In genomic region chr14:65444230-65444629, GRCh38 we compare ENCODE assay signal across 27 cellular contexts. TPM values are rescaled to one million over a fixed set of nuclear protein-coding genes. Genes with fewer than 3 reads are reported as not detected.
DNase-seq lines count a peak whose midpoint lies in the region; ATAC-seq, FAIRE-seq and TF ChIP-seq lines count a peak whose summit lies in the region.
"Had no signal": no experiment of that assay in that cellular context is flagged by ENCODE, and none has a peak within 500 bp of the region (broad histone marks: within the 10 kb centered on the region; RNA-seq: fewer than 3 reads in every experiment).

No MANE protein-coding gene starts in this region.

- POLR2A ChIA-PET in OCI-LY7 (lab: Charles Lee) = interaction anchor here (0.6 to 2.3 kb wide), 5 partner anchors 9 to 119 kb away, joined by 3 to 10 read pairs (median 3); no protein-coding TSS in a partner anchor

- CTCF ChIA-PET in OCI-LY7 (lab: Charles Lee; ENCODE audit: unreplicated experiment) = no interaction called here

- no peaks in the 10 kb centered on the region for H3K9me2 ChIP-seq in OCI-LY7 (ENCODE audit: insufficient read depth, low read length)
- H3K9me2 ChIP-seq: SK-N-SH had no signal

- FAIRE-seq in astrocyte (lab: Jason Lieb, UNC) (peak; percentile 26), frontal cortex (lab: Jason Lieb, UNC) (no peak)

- no peak overlapping the region for H3K4me3 ChIP-seq in OCI-LY7 (ENCODE audit: low read depth, low read length, poor library complexity, severe bottlenecking)
- H3K4me3 ChIP-seq in astrocyte (ENCODE audit: insufficient read depth, low read depth, low read length) = no peak overlapping the region
- H3K4me3 ChIP-seq: HAP-1, mucosa of descending colon, prostate gland, suprapubic skin had no signal

- peak; percentile 66 to 77 for ATAC-seq in activated T-cell treated with anti-CD3 and anti-CD28 coated beads, Interleukin-2, amount 50 U/mL, for 72 hours (replicated peaks in 1 of 2)
- ATAC-seq in stimulated activated naive CD8-positive, alpha-beta T cell treated with anti-CD3 and anti-CD28 coated beads, Interleukin-15, Interleukin-2, amounts not matched to agents 100 U/mL and 50 U/mL, for 24 hours = peak; percentile 63
- no peak for ATAC-seq in GM19467 (IDR thresholded peaks at IDR 0.05; ENCODE audit: unreplicated experiment)
- ATAC-seq: mucosa of descending colon, WTC11 had no signal

- peaks cover 3 to 19% of the 10 kb centered on the region in 2 donors for H3K36me3 Mint-ChIP-seq in activated T-cell treated with anti-CD3 and anti-CD28 coated beads, Interleukin-2, amount 50 U/mL, for 72 hours (ENCODE audit: insufficient read depth in 2 of 2)
- H3K36me3 Mint-ChIP-seq in astrocyte (ENCODE audit: low read depth, unreplicated experiment) = peaks cover 3% of the 10 kb centered on the region

- no peak for DNase-seq in activated T-cell treated with anti-CD3 and anti-CD28 coated beads, Interleukin-2, amount 50 U/mL, for 72 hours
- DNase-seq in activated T-cell treated with anti-CD3 and anti-CD28 coated beads, Interleukin-2, amount 50 U/mL, for 1 hour = no peak
- DNase-seq in OCI-LY7 (ENCODE audit: low spot score) (no peak), astrocyte (ENCODE audit: low read depth) (no peak), pons (ENCODE audit: low spot score) (no peak), frontal cortex (ENCODE audit: low spot score in 2 of 2) (no peak)
- DNase-seq in stimulated activated naive CD8-positive, alpha-beta T cell treated with anti-CD3 and anti-CD28 coated beads, Interleukin-15, Interleukin-2, amounts not matched to agents 100 U/mL and 50 U/mL, for 24 hours = no peak
- DNase-seq: aorta, Calu3, foreskin melanocyte, islet precursor cell, MM.1S, mucosa of descending colon, NCI-H1694 treated with DMSO at 0.1 percent for 48 hours, NCI-H2171 treated with DMSO at 0.1 percent for 48 hours, NCI-H526, SK-N-SH, T-helper 9 cell had no signal

- H3K9ac ChIP-seq in astrocyte (ENCODE audit: low read length) = no peak overlapping the region
- H3K9ac ChIP-seq: SK-N-SH had no signal

- H3K27ac Mint-ChIP-seq in activated T-cell treated with anti-CD3 and anti-CD28 coated beads, Interleukin-2, amount 50 U/mL, for 72 hours = peak overlapping the region; percentile 76
- H3K27ac Mint-ChIP-seq in astrocyte (ENCODE audit: unreplicated experiment) = no peak overlapping the region
- H3K27ac Mint-ChIP-seq: WTC11 had no signal

- TF ChIP-seq CTCF in OCI-LY7 (conservative IDR thresholded peaks at IDR 0.05; ENCODE audit: low read length) (no peak), astrocyte (IDR thresholded peaks at IDR 0.05; ENCODE audit: insufficient read depth, low read depth, low read length) (no peak)

- intact Hi-C loops in OCI-LY7 (cut with micrococcal nuclease; ENCODE audit: unreplicated experiment) = no loop called here

- H4K20me1 ChIP-seq in OCI-LY7 (ENCODE audit: insufficient read depth, low read length) (0 out of 2 replicates have a peak, but pooled peaks cover 5% of the 10 kb centered on the region), astrocyte (ENCODE audit: insufficient read depth, low read length) (peaks cover 9% of the 10 kb centered on the region)

- H3K4me1 Mint-ChIP-seq in activated T-cell treated with anti-CD3 and anti-CD28 coated beads, Interleukin-2, amount 50 U/mL, for 72 hours (ENCODE audit: low read depth) = peaks cover 32% of the 10 kb centered on the region
- peaks cover 2% of the 10 kb centered on the region for H3K4me1 Mint-ChIP-seq in astrocyte (ENCODE audit: low read depth, unreplicated experiment)

- H3K27ac ChIP-seq in OCI-LY7 (ENCODE audit: low read depth, low read length, poor library complexity, severe bottlenecking) (no peak overlapping the region), astrocyte (ENCODE audit: low read depth, low read length) (no peak overlapping the region)
- H3K27ac ChIP-seq: C4-2B, prostate gland, RWPE1, suprapubic skin had no signal

- H3K4me1 ChIP-seq in OCI-LY7 (ENCODE audit: insufficient read depth, low read length, poor library complexity, severe bottlenecking) = no peaks in the 10 kb centered on the region
- H3K4me1 ChIP-seq in astrocyte (ENCODE audit: insufficient read depth, low read length) = peaks cover 6% of the 10 kb centered on the region
- H3K4me1 ChIP-seq: prostate gland had no signal

- H3K27me3 Mint-ChIP-seq in activated T-cell treated with anti-CD3 and anti-CD28 coated beads, Interleukin-2, amount 50 U/mL, for 72 hours (ENCODE audit: low read depth) = no peaks in the 10 kb centered on the region
- no peaks in the 10 kb centered on the region for H3K27me3 Mint-ChIP-seq in astrocyte (ENCODE audit: low read depth, unreplicated experiment)
- H3K27me3 Mint-ChIP-seq: central memory CD8-positive, alpha-beta T cell had no signal

- H3K4me2 ChIP-seq in OCI-LY7 (ENCODE audit: low read length) (no peak overlapping the region), astrocyte (ENCODE audit: low read length) (no peak overlapping the region)
- H3K4me2 ChIP-seq: SK-N-SH had no signal

- BruUV-seq in OCI-LY7 (replicated peaks; lab: Mats Ljungman, UMichigan) = TSS peak; percentile 5

- H3K9me3 ChIP-seq in OCI-LY7 (ENCODE audit: low read length) = peaks cover 14% of the 10 kb centered on the region
- no peaks in the 10 kb centered on the region for H3K9me3 ChIP-seq in astrocyte (ENCODE audit: insufficient read depth, low read depth, low read length)
- H3K9me3 ChIP-seq: HAP-1, mucosa of descending colon, prostate gland, SK-N-SH, suprapubic skin had no signal

- H2AFZ ChIP-seq in OCI-LY7 (ENCODE audit: low read length) = no peak overlapping the region
- no peak overlapping the region for H2AFZ ChIP-seq in astrocyte (ENCODE audit: low read depth, low read length)

- H3K36me3 ChIP-seq in OCI-LY7 (ENCODE audit: insufficient read depth, low read length) (peaks cover 89% of the 10 kb centered on the region), astrocyte (ENCODE audit: insufficient read depth, low read length) (no peaks in the 10 kb centered on the region)
- H3K36me3 ChIP-seq: HAP-1, prostate gland, suprapubic skin had no signal

- no peaks in the 10 kb centered on the region for H3K27me3 ChIP-seq in astrocyte (ENCODE audit: insufficient read depth, low read length)
- H3K27me3 ChIP-seq: suprapubic skin had no signal

- peak overlapping the region in 1 of 2 donors; percentile 4 for H3K4me3 Mint-ChIP-seq in activated T-cell treated with anti-CD3 and anti-CD28 coated beads, Interleukin-2, amount 50 U/mL, for 72 hours
- H3K4me3 Mint-ChIP-seq in astrocyte (ENCODE audit: unreplicated experiment) = no peak overlapping the region
- H3K4me3 Mint-ChIP-seq: central memory CD8-positive, alpha-beta T cell; neural crest cell; WTC11 had no signal

- peaks cover 0 to 2% of the 10 kb centered on the region in 2 donors for H3K9me3 Mint-ChIP-seq in activated T-cell treated with anti-CD3 and anti-CD28 coated beads, Interleukin-2, amount 50 U/mL, for 72 hours
- no peaks in the 10 kb centered on the region for H3K9me3 Mint-ChIP-seq in astrocyte (ENCODE audit: unreplicated experiment)
- H3K9me3 Mint-ChIP-seq: central memory CD8-positive, alpha-beta T cell had no signal

- H3K79me2 ChIP-seq in OCI-LY7 (ENCODE audit: insufficient read depth, low read depth, low read length) = peaks cover 100% of the 10 kb centered on the region
- H3K79me2 ChIP-seq in astrocyte (ENCODE audit: insufficient read depth, low read length) = peaks cover 91% of the 10 kb centered on the region

RNA-seq across cellular contexts. Expression of gene FUT8, which starts 31.7 kb away (rescaled TPM):
- total RNA-seq in activated T-cell treated with anti-CD3 and anti-CD28 coated beads, Interleukin-2, amount 50 U/mL, for 72 hours = 10 to 100 TPM; 49.6 to 59.8 TPM
- total RNA-seq in OCI-LY7 (2014; rRNA removed; shearing (Covaris generic)) = 90.3 and 128 TPM in 2 replicates
- 157 and 174 TPM in 2 replicates for total RNA-seq in OCI-LY7 (2022)
- 52.7 and 57.4 TPM in 2 replicates for total RNA-seq in astrocyte
- 197 TPM for total RNA-seq in frontal cortex
